8 cellular contexts compared by ENCODE assay signal in genomic region chr1:206705187-206705586, GRCh38. TPM values are rescaled to one million over a fixed set of nuclear protein-coding genes. Genes with fewer than 3 reads are reported as not detected.
A peak's percentile ranks its signal among the peaks of the same experiment; 100 is the strongest.
DNase-seq lines count a peak whose midpoint lies in the region; TF ChIP-seq lines count a peak whose summit lies in the region.

No MANE protein-coding gene starts in this region.

- H3K9me3 Mint-ChIP-seq in neural crest cell, result no peaks in the 10 kb centered on the region

- H3K4me1 Mint-ChIP-seq in neural crest cell, result peaks cover 75% of the 10 kb centered on the region

- DNase-seq in DMS153 (lab: John Stamatoyannopoulos, UW) (peak; percentile 98), NCI-H2107 (lab: John Stamatoyannopoulos, UW) (peak; percentile 84), cerebellar nuclear complex (lab: John Stamatoyannopoulos, UW) (peak; percentile 21 to 42), neural crest cell (ENCODE audit: low read depth, low spot score) (peak; percentile 18)
- no peak for DNase-seq in stimulated activated CD4-positive, alpha-beta T cell treated with anti-CD3 and anti-CD28 coated beads, Interleukin-12 subunit alpha, Interleukin-12 subunit beta, amount 100 ng/mL, for 4 hours
- no peak for DNase-seq in activated CD4-positive, alpha-beta T cell treated with anti-CD3 and anti-CD28 coated beads for 4 hours
- no peak for DNase-seq in effector CD8-positive, alpha-beta T cell (lab: John Stamatoyannopoulos, UW)
- no peak for DNase-seq in NK-92 treated with Interleukin-12 subunit alpha and Interleukin-12 subunit beta, amount 100 ng/mL, for 24 hours (lab: John Stamatoyannopoulos, UW)

- H3K27me3 Mint-ChIP-seq in neural crest cell (ENCODE audit: low read depth), result no peaks in the 10 kb centered on the region

- peak overlapping the region; percentile 82 for H3K27ac Mint-ChIP-seq in neural crest cell (ENCODE audit: unreplicated experiment)

- H3K4me3 Mint-ChIP-seq in neural crest cell, result peak overlapping the region; percentile 47

- TF ChIP-seq CTCF in neural crest cell (conservative IDR thresholded peaks at IDR 0.05), result no peak

- H3K36me3 Mint-ChIP-seq in neural crest cell (ENCODE audit: low read depth), result no peaks in the 10 kb centered on the region

RNA-seq across cellular contexts. Expression of gene MAPKAPK2, which starts 20.5 kb away (rescaled TPM):
- 77.7 and 78.7 TPM in 2 replicates for total RNA-seq in neural crest cell

Comparison
In these comparisons a context has a peak if more than half of its experiments do, and no peak if none do; other contexts are left out.
1. DNase-seq: peak in DMS153 (single experiment), NCI-H2107 (single experiment), cerebellar nuclear complex (2 of 2) and neural crest cell (single experiment); none in stimulated activated CD4-positive, alpha-beta T cell treated with anti-CD3 and anti-CD28 coated beads, Interleukin-12 subunit alpha, Interleukin-12 subunit beta, amount 100 ng/mL, for 4 hours (single experiment), activated CD4-positive, alpha-beta T cell treated with anti-CD3 and anti-CD28 coated beads for 4 hours (0 of 2), effector CD8-positive, alpha-beta T cell (single experiment) and NK-92 treated with Interleukin-12 subunit alpha and Interleukin-12 subunit beta, amount 100 ng/mL, for 24 hours (single experiment).